In genomic region chr2:149612122-149612521, GRCh38 we compare ENCODE assay signal across 19 cellular contexts. TPM values are rescaled to one million over a fixed set of nuclear protein-coding genes. Genes with fewer than 3 reads are reported as not detected.
DNase-seq lines count a peak whose midpoint lies in the region; ATAC-seq and TF ChIP-seq lines count a peak whose summit lies in the region.
"Had no signal": no experiment of that assay in that cellular context is flagged by ENCODE, and none has a peak within 500 bp of the region (broad histone marks: within the 10 kb centered on the region; RNA-seq: fewer than 3 reads in every experiment).

No MANE protein-coding gene starts in this region.

- no peak overlapping the region for H3K9ac ChIP-seq in mammary epithelial cell (ENCODE audit: insufficient read depth, low read length)

- BruUV-seq in mammary epithelial cell (replicated peaks; lab: Mats Ljungman, UMichigan) = no TSS peak

- H3K4me2 ChIP-seq in mammary epithelial cell (ENCODE audit: insufficient read depth, low read depth, low read length) = no peak overlapping the region

- intact Hi-C loops in mammary epithelial cell (cut with micrococcal nuclease) = loop anchor here (5.0 kb wide), 1 partner anchor 155 kb away; no protein-coding TSS in a partner anchor
- intact Hi-C loops in left lung (cut with DNase I) = no loop called here

- WGBS in mammary epithelial cell (ENCODE audit: low coverage, missing lambda C conversion rate) = 100% methylated on average over 1 of the region's 1 CpG

- CTCF ChIA-PET in mammary epithelial cell (lab: Charles Lee; ENCODE audit: low non-redundant PET) = no interaction called here

- dilution Hi-C loops in mammary epithelial cell (cut with HindIII; ENCODE audit: low sequenced_read_pairs) = no loop called here

- DNase-seq in AG08395 (ENCODE audit: low spot score) (peak; percentile 18), MG63 (peak; percentile 48), mammary epithelial cell (no peak), left lung (peak in 1 of 2 donors; percentile 28), cortex of kidney (lab: John Stamatoyannopoulos, UW) (no peak), SIG-M5 (lab: John Stamatoyannopoulos, UW) (no peak), NCI-H1694 treated with DMSO at 0.1 percent for 48 hours (lab: John Stamatoyannopoulos, UW) (no peak), retina (no peak)
- DNase-seq: ACHN; activated gamma-delta T cell treated with Interleukin-2 at 50 U/mL for 16 hours; effector memory CD8-positive, alpha-beta T cell; GDM1; islet precursor cell; MM.1S; NCI-H2081 treated with DMSO at 0.1 percent for 48 hours; NCI-H82; occipital lobe; RPMI8226; stimulated activated naive B cell treated with anti-CD40 and anti-IgM and Interleukin-4, amounts not matched to agents 10 μg/mL and 1 μg/mL and 100 μg/mL, for 72 hours had no signal

- peak; percentile 89 for ATAC-seq in left lung
- ATAC-seq: effector memory CD8-positive, alpha-beta T cell; stimulated activated naive B cell treated with anti-CD40 and anti-IgM and Interleukin-4, amounts not matched to agents 10 μg/mL and 1 μg/mL and 100 μg/mL, for 72 hours had no signal

- TF ChIP-seq CTCF in mammary epithelial cell (conservative IDR thresholded peaks at IDR 0.05 in 1 of 2, IDR thresholded peaks at IDR 0.05 in 1 of 2; ENCODE audit: extremely low read depth in 1 of 2, insufficient read depth in 1 of 2, low read depth in 1 of 2, low read length in 2 of 2) (no peak), left lung (IDR thresholded peaks at IDR 0.05) (no peak)

- H2AFZ ChIP-seq in mammary epithelial cell (ENCODE audit: low read depth, low read length) = peak overlapping the region; percentile 58

- no peaks in the 10 kb centered on the region for H3K79me2 ChIP-seq in mammary epithelial cell (ENCODE audit: insufficient read depth, low read length)

- H3K27me3 ChIP-seq in MG63 (no peaks in the 10 kb centered on the region), mammary epithelial cell (ENCODE audit: insufficient read depth, low read length) (no peaks in the 10 kb centered on the region), left lung (no peaks in the 10 kb centered on the region)

- H3K4me3 ChIP-seq in MG63 (no peak overlapping the region), mammary epithelial cell (replicated peaks in 1 of 3; ENCODE audit: insufficient read depth in 1 of 3, low read depth in 2 of 3, low read length in 3 of 3) (no peak overlapping the region), left lung (no peak overlapping the region)

- no peaks in the 10 kb centered on the region; the same call in 1 of the 2 replicates for H3K9me3 ChIP-seq in MG63
- H3K9me3 ChIP-seq in mammary epithelial cell (replicated peaks; ENCODE audit: insufficient read depth, low read length) = no peaks in the 10 kb centered on the region
- no peaks in the 10 kb centered on the region for H3K9me3 ChIP-seq in left lung

- no peaks in the 10 kb centered on the region for H3K36me3 ChIP-seq in MG63
- H3K36me3 ChIP-seq in mammary epithelial cell (ENCODE audit: insufficient read depth, low read length) = no peaks in the 10 kb centered on the region
- H3K36me3 ChIP-seq in left lung = no peaks in the 10 kb centered on the region

- peaks cover 15% of the 10 kb centered on the region for H3K4me1 ChIP-seq in mammary epithelial cell (ENCODE audit: insufficient read depth, low read length)
- H3K4me1 ChIP-seq in left lung = no peaks in the 10 kb centered on the region

- in situ Hi-C loops in mammary epithelial cell (cut with MboI; ENCODE audit: low sequenced_read_pairs in 2 of 2) = loop anchor here in 1 of 2 donors (25.0 kb wide), 1 partner anchor 100 kb away; no protein-coding TSS in a partner anchor

- H4K20me1 ChIP-seq in mammary epithelial cell (ENCODE audit: insufficient read depth, low read length) = no peaks in the 10 kb centered on the region

- H3K27ac ChIP-seq in mammary epithelial cell (ENCODE audit: insufficient read depth, low read depth, low read length) (no peak overlapping the region), left lung (no peak overlapping the region)

RNA-seq across cellular contexts. Expression of gene MMADHC, which starts 24.5 kb away (rescaled TPM):
- 207 and 282 TPM in 2 replicates for total RNA-seq in MG63 (2014; rRNA removed; shearing (Covaris generic); ENCODE audit: low replicate concordance)
- total RNA-seq in mammary epithelial cell (100 to 1,000 TPM; 116 to 141 TPM), left lung (10 to 100 TPM; 80.1 to 90.2 TPM)
- polyA plus RNA-seq in mammary epithelial cell = 75.8 TPM
- 82.4 TPM for polyA minus RNA-seq in mammary epithelial cell

Comparison
In these comparisons a context has a peak if more than half of its experiments do, and no peak if none do; other contexts are left out.
1. DNase-seq: peak in AG08395 (single experiment) and MG63 (single experiment); none in mammary epithelial cell (single experiment), cortex of kidney (single experiment), SIG-M5 (single experiment), NCI-H1694 treated with DMSO at 0.1 percent for 48 hours (single experiment) and retina (single experiment).